Comparison of ENCODE assay signal across 1 cellular context in the genomic region with DNA sequence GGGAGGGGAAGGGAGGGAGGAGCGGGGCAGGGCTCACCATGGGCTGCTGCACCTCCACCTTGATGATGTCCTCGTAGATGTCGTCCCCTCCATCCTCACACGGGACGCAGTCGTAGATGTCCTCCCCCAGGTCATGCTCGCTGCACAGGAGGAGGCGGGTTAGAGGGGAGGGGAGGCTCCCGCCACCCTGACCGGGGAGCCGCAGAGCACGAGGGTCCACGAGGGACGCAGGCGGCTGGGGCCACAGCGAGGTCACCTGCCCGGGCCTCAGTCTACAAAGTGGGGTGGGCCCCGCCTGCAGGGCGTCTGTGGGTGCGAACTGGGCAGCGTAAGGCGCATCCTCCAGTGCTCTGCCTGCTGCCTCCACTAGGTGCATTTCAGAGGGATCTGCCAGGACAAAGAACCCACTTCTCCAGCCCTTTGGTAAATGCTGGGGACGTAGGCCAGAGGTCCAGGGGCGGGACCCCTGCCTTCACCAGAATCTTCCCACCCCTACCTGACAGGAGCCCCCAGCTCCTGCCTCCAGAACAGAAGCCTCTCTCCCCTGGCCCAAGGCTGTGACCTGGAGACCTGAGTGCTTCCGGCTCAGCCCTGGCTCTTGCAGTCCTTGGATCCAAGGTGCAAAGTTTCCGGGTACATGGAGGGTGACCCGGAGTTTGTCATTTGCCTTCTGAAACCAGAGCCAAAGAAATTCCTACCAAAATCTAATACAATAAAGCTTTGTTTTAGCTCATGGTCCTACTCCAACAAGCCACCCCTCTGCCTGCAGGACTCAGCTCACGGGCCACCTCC.
TF ChIP-seq lines count a peak whose summit lies in the region.

No MANE protein-coding gene starts in this region.

TF ChIP-seq in IMR-90, 13 proteins besides CTCF, POLR2A, EP300 and RAD21 (continued from another document):
- TF ChIP-seq, protein P1, sequence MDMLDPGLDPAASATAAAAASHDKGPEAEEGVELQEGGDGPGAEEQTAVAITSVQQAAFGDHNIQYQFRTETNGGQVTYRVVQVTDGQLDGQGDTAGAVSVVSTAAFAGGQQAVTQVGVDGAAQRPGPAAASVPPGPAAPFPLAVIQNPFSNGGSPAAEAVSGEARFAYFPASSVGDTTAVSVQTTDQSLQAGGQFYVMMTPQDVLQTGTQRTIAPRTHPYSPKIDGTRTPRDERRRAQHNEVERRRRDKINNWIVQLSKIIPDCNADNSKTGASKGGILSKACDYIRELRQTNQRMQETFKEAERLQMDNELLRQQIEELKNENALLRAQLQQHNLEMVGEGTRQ (IDR thresholded peaks at IDR 0.05; ENCODE audit: low read depth, low read length) = no peak
- no peak for TF ChIP-seq SMC3 (IDR thresholded peaks at IDR 0.05; ENCODE audit: low read depth, low read length)
